ENCODE assay signal across 8 cellular contexts in the genomic region with DNA sequence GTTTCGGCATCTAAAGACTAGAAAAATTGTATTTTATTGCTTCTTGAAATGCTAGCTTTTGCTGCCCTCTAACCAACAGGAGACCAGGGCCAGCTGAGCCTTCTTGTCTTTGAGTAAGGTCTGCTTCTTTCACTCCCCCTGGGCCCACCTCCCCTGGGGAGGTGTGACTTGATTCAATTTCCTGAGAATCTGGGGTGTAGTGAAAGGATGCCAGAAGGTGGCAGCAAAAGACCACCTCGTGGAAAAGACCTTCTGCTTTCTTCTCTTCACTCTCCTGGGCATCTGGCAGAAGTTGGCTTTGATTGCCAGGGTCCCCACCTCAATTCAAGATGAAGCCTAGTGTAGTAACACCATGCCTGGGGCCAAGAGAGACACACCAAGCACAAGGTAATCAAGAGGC.
DNase-seq lines count a peak whose midpoint lies in the region; ATAC-seq, FAIRE-seq and TF ChIP-seq lines count a peak whose summit lies in the region.

No MANE protein-coding gene starts in this region.

- peak; percentile 33 for TF ChIP-seq CTCF in GM10266 (IDR thresholded peaks at IDR 0.05; ENCODE audit: control insufficient read depth, insufficient read depth, low read depth, missing control alignments)
- peak; percentile 31 to 47 for TF ChIP-seq CTCF in endothelial cell of umbilical vein (IDR thresholded peaks at IDR 0.05; ENCODE audit: extremely low read depth in 1 of 2, insufficient read depth in 1 of 2, low read depth in 1 of 2, low read length in 2 of 2)
- no peak for TF ChIP-seq CTCF in mucosa of descending colon (IDR thresholded peaks at IDR 0.05)
- TF ChIP-seq CTCF in upper lobe of left lung (IDR thresholded peaks at IDR 0.05), result peak; percentile 23 to 59 (median 48)

- intact Hi-C loops in endothelial cell of umbilical vein (cut with micrococcal nuclease) (loop anchor here (1.0 to 5.0 kb wide), 7 partner anchors 191 to 2001 kb away; no protein-coding TSS in a partner anchor), mucosa of descending colon (cut with DNase I, micrococcal nuclease) (loop anchor here in 1 of 2 donors (5.0 to 10.0 kb wide), 3 partner anchors 98 to 215 kb away; a partner anchor contains a TSS)

- no peak overlapping the region for H3K4me2 ChIP-seq in endothelial cell of umbilical vein (ENCODE audit: insufficient read depth, low read length)

- no peaks in the 10 kb centered on the region for H3K79me2 ChIP-seq in endothelial cell of umbilical vein (ENCODE audit: control insufficient read depth, insufficient read depth, low read length)

- peak; percentile 84 for FAIRE-seq in endothelial cell of umbilical vein (lab: Jason Lieb, UNC)

- POLR2A ChIA-PET in endothelial cell of umbilical vein (lab: Charles Lee), result no interaction called here

- TF ChIP-seq EP300 in upper lobe of left lung (IDR thresholded peaks at IDR 0.05), result no peak

- H3K9me3 ChIP-seq in endothelial cell of umbilical vein (replicated peaks; ENCODE audit: control insufficient read depth, insufficient read depth, low read length) (no peaks in the 10 kb centered on the region), mucosa of descending colon (no peaks in the 10 kb centered on the region), upper lobe of left lung (no peaks in the 10 kb centered on the region)

- H3K27me3 ChIP-seq in endothelial cell of umbilical vein (ENCODE audit: control insufficient read depth in 2 of 2, insufficient read depth in 2 of 2, low read length in 2 of 2) (no peaks in the 10 kb centered on the region), upper lobe of left lung (no peaks in the 10 kb centered on the region)

- no peaks in the 10 kb centered on the region for H3K36me3 ChIP-seq in endothelial cell of umbilical vein (ENCODE audit: control insufficient read depth in 2 of 2, extremely low read depth in 1 of 2, insufficient read depth in 2 of 2, low read length in 2 of 2)
- H3K36me3 ChIP-seq in mucosa of descending colon (ENCODE audit: low read depth), result no peaks in the 10 kb centered on the region
- no peaks in the 10 kb centered on the region for H3K36me3 ChIP-seq in upper lobe of left lung

- dilution Hi-C loops in endothelial cell of umbilical vein (cut with MboI; ENCODE audit: extremely low pct_ligation_motif_present, low sequenced_read_pairs), result no loop called here

- WGBS in upper lobe of left lung, 2 donors, result 37 to 92% methylated on average over 1 to 2 of the region's 2 CpGs

- no peak overlapping the region for H2AFZ ChIP-seq in endothelial cell of umbilical vein (ENCODE audit: low read depth, low read length)

- CTCF ChIA-PET in endothelial cell of umbilical vein (lab: Charles Lee), result interaction anchor here (0.6 to 6.3 kb wide), 5 partner anchors 187 to 1778 kb away, joined by 3 to 81 read pairs (median 6); no protein-coding TSS in a partner anchor

- no peaks in the 10 kb centered on the region for H3K9me1 ChIP-seq in endothelial cell of umbilical vein (replicated peaks; ENCODE audit: control insufficient read depth, extremely low read depth, insufficient read depth, low read length)

- H4K20me1 ChIP-seq in endothelial cell of umbilical vein (replicated peaks; ENCODE audit: control insufficient read depth, extremely low read depth, insufficient read depth, low read length), result no peaks in the 10 kb centered on the region

- ATAC-seq in mucosa of descending colon (peak; percentile 70), upper lobe of left lung (ENCODE audit: low FRiP score in 2 of 2) (peak; percentile 51 to 56), GM19467 (IDR thresholded peaks at IDR 0.05; ENCODE audit: unreplicated experiment) (no peak), GM21360 (IDR thresholded peaks at IDR 0.05; ENCODE audit: unreplicated experiment) (no peak)

- no peak overlapping the region for H3K4me3 ChIP-seq in endothelial cell of umbilical vein (replicated peaks in 1 of 3; ENCODE audit: insufficient read depth in 1 of 3, low read depth in 1 of 3, low read length in 3 of 3)
- no peak overlapping the region for H3K4me3 ChIP-seq in mucosa of descending colon
- no peak overlapping the region for H3K4me3 ChIP-seq in upper lobe of left lung

- H3K9ac ChIP-seq in endothelial cell of umbilical vein (replicated peaks; ENCODE audit: extremely low read depth, insufficient read depth, low read length), result no peak overlapping the region

- H3K27ac ChIP-seq in endothelial cell of umbilical vein (ENCODE audit: insufficient read depth, low read depth, low read length), result no peak overlapping the region
- H3K27ac ChIP-seq in upper lobe of left lung, result no peak overlapping the region

- no peaks in the 10 kb centered on the region for H3K4me1 ChIP-seq in endothelial cell of umbilical vein (ENCODE audit: control insufficient read depth, extremely low read depth, insufficient read depth, low read length)
- H3K4me1 ChIP-seq in mucosa of descending colon (ENCODE audit: low read depth), result peaks cover 5% of the 10 kb centered on the region
- H3K4me1 ChIP-seq in upper lobe of left lung, result peaks cover 0 to 4% (median 0%) of the 10 kb centered on the region in 4 donors

- TF ChIP-seq POLR2A in endothelial cell of umbilical vein (IDR thresholded peaks at IDR 0.05; ENCODE audit: low read depth, low read length), result no peak
- no peak for TF ChIP-seq POLR2A in upper lobe of left lung (IDR thresholded peaks at IDR 0.05)

- no TSS peak for BruUV-seq in endothelial cell of umbilical vein (replicated peaks; lab: Mats Ljungman, UMichigan)

- DNase-seq in GM10266 (ENCODE audit: extremely low spot score) (no peak), NCI-H1105 treated with DMSO at 0.1 percent for 48 hours (lab: John Stamatoyannopoulos, UW) (peak; percentile 21), endothelial cell of umbilical vein (ENCODE audit: low read depth, low spot score) (peak; percentile 57), mucosa of descending colon (peak in 2 of 3 donors; percentile 39 to 71), upper lobe of left lung (peak in 1 of 2 donors; percentile 39)
- peak; percentile 2 to 14 for DNase-seq in activated CD4-positive, alpha-beta T cell treated with anti-CD3 and anti-CD28 coated beads for 4 hours

TF ChIP-seq in endothelial cell of umbilical vein, 7 proteins besides CTCF, POLR2A, EP300 and RAD21:
- TF ChIP-seq FOS (IDR thresholded peaks at IDR 0.05; ENCODE audit: borderline replicate concordance, insufficient read depth, low read length), result no peak
- no peak for TF ChIP-seq MYC (IDR thresholded peaks at IDR 0.05; ENCODE audit: low read depth, low read length)
- no peak for TF ChIP-seq JUN (IDR thresholded peaks at IDR 0.05; ENCODE audit: borderline replicate concordance, insufficient read depth, insufficient read length, low read depth)
- no peak for TF ChIP-seq GATA2 (IDR thresholded peaks at IDR 0.05; ENCODE audit: insufficient read depth, insufficient read length, low read depth, low read length)
- TF ChIP-seq, protein P1, sequence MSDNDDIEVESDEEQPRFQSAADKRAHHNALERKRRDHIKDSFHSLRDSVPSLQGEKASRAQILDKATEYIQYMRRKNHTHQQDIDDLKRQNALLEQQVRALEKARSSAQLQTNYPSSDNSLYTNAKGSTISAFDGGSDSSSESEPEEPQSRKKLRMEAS (IDR thresholded peaks at IDR 0.05; ENCODE audit: insufficient read depth, insufficient read length), result no peak
- TF ChIP-seq EZH2 (IDR thresholded peaks at IDR 0.05; ENCODE audit: borderline replicate concordance, low read depth, low read length, severe bottlenecking), result no peak
- TF ChIP-seq POLR2AphosphoS5 (IDR thresholded peaks at IDR 0.05; ENCODE audit: insufficient read depth, low read depth, low read length), result no peak

Comparison
In these comparisons a context has a peak if more than half of its experiments do, and no peak if none do; other contexts are left out.
1. ATAC-seq: peak in mucosa of descending colon (single experiment) and upper lobe of left lung (2 of 2); none in GM19467 (single experiment) and GM21360 (single experiment).